Comparison of ENCODE assay signal across 1 cellular context in the genomic region with DNA sequence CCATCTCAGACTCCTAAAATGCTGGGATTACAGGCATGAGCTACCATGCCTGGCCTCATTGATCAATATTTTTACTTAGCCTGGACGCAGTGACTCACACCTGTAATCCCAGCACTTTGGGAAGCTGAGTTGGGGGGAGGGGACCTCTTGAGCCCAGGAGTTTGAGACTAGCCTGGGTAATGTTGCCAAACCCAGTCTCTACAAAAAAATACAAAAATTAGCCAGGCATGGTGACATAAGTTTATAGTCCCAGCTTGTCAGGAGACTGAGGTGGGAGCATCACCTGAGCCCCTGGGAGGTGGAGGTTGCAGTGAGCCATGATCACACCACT.
TF ChIP-seq lines count a peak whose summit lies in the region.

No MANE protein-coding gene starts in this region.

TF ChIP-seq in WTC11, 78 proteins besides CTCF, POLR2A, EP300 and RAD21 (continued from another document):
- TF ChIP-seq, protein P1, sequence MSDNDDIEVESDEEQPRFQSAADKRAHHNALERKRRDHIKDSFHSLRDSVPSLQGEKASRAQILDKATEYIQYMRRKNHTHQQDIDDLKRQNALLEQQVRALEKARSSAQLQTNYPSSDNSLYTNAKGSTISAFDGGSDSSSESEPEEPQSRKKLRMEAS (CRISPR knock-in tag; IDR thresholded peaks at IDR 0.05), result no peak
- TF ChIP-seq, protein P2, sequence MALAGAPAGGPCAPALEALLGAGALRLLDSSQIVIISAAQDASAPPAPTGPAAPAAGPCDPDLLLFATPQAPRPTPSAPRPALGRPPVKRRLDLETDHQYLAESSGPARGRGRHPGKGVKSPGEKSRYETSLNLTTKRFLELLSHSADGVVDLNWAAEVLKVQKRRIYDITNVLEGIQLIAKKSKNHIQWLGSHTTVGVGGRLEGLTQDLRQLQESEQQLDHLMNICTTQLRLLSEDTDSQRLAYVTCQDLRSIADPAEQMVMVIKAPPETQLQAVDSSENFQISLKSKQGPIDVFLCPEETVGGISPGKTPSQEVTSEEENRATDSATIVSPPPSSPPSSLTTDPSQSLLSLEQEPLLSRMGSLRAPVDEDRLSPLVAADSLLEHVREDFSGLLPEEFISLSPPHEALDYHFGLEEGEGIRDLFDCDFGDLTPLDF (CRISPR knock-in tag; IDR thresholded peaks at IDR 0.05), result no peak
- TF ChIP-seq, protein P3, sequence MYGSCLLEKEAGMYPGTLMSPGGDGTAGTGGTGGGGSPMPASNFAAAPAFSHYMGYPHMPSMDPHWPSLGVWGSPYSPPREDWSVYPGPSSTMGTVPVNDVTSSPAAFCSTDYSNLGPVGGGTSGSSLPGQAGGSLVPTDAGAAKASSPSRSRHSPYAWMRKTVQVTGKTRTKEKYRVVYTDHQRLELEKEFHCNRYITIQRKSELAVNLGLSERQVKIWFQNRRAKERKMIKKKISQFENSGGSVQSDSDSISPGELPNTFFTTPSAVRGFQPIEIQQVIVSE (CRISPR knock-in tag; IDR thresholded peaks at IDR 0.05; ENCODE audit: borderline replicate concordance), result no peak
